In genomic region chr21:33974513-33975468, GRCh38 we compare ENCODE assay signal across 11 cellular contexts. TPM values are rescaled to one million over a fixed set of nuclear protein-coding genes. Genes with fewer than 3 reads are reported as not detected.
DNase-seq lines count a peak whose midpoint lies in the region; ATAC-seq and TF ChIP-seq lines count a peak whose summit lies in the region.
"Had no signal": no experiment of that assay in that cellular context is flagged by ENCODE, and none has a peak within 500 bp of the region (broad histone marks: within the 10 kb centered on the region; RNA-seq: fewer than 3 reads in every experiment).

No MANE protein-coding gene starts in this region.

- peaks cover 12 to 17% of the 10 kb centered on the region in 2 donors for H3K36me3 Mint-ChIP-seq in CD4-positive, alpha-beta memory T cell
- H3K36me3 Mint-ChIP-seq in activated naive CD8-positive, alpha-beta T cell treated with anti-CD3 and anti-CD28 coated beads for 36 hours = peaks cover 11% of the 10 kb centered on the region
- peaks cover under 1 to 25% (median 23%) of the 10 kb centered on the region in 3 donors for H3K36me3 Mint-ChIP-seq in naive thymus-derived CD8-positive, alpha-beta T cell

- no peak overlapping the region for H3K4me2 ChIP-seq in PC-9

- H2AFZ ChIP-seq in PC-9 = no peak overlapping the region

- no peaks in the 10 kb centered on the region for H3K27me3 Mint-ChIP-seq in CD4-positive, alpha-beta memory T cell
- no peaks in the 10 kb centered on the region for H3K27me3 Mint-ChIP-seq in activated naive CD8-positive, alpha-beta T cell treated with anti-CD3 and anti-CD28 coated beads for 36 hours
- no peaks in the 10 kb centered on the region for H3K27me3 Mint-ChIP-seq in naive thymus-derived CD8-positive, alpha-beta T cell

- CTCF ChIA-PET in CD4-positive, alpha-beta memory T cell (lab: Charles Lee; ENCODE audit: partially characterized antibody) = interaction anchor here (1.4 to 2.9 kb wide), 4 partner anchors 16 to 51 kb away, joined by 3 to 7 read pairs (median 6); no protein-coding TSS in a partner anchor
- CTCF ChIA-PET in PC-9 (lab: Charles Lee) = interaction anchor here (0.6 kb wide), 1 partner anchor 359 kb away, joined by 3 read pairs; no protein-coding TSS in a partner anchor

- peaks cover 33% of the 10 kb centered on the region for H3K4me1 ChIP-seq in CD4-positive, alpha-beta memory T cell (ENCODE audit: insufficient read depth, low read length)
- peaks cover 17% of the 10 kb centered on the region; the same call in 1 of the 2 replicates for H3K4me1 ChIP-seq in PC-9 (replicated peaks; ENCODE audit: insufficient read depth)

- H3K9me2 ChIP-seq in PC-9 (ENCODE audit: insufficient read depth) = no peaks in the 10 kb centered on the region

- H4K20me1 ChIP-seq in PC-9 (ENCODE audit: insufficient read depth) = no peaks in the 10 kb centered on the region

- DNase-seq in CD4-positive, alpha-beta memory T cell = no peak
- DNase-seq in HL-60 (ENCODE audit: low read depth in 1 of 2, low spot score in 1 of 2) = no peak
- DNase-seq in activated naive CD8-positive, alpha-beta T cell treated with anti-CD3 and anti-CD28 coated beads for 36 hours = no peak
- DNase-seq in naive thymus-derived CD8-positive, alpha-beta T cell = no peak
- DNase-seq in PC-9 = no peak
- DNase-seq: gastrocnemius medialis, midbrain, NCI-H2171 treated with DMSO at 0.1 percent for 48 hours had no signal

- no peak overlapping the region for H3K4me3 ChIP-seq in CD4-positive, alpha-beta memory T cell (ENCODE audit: low read length in 2 of 2)
- no peak overlapping the region for H3K4me3 ChIP-seq in HL-60 (replicated peaks; ENCODE audit: insufficient read depth, low read length)
- H3K4me3 ChIP-seq in PC-9 = no peak overlapping the region
- H3K4me3 ChIP-seq: skin epidermis had no signal

- no peaks in the 10 kb centered on the region for H3K9me3 ChIP-seq in CD4-positive, alpha-beta memory T cell (ENCODE audit: control insufficient read depth in 1 of 2, low read length in 2 of 2)
- H3K9me3 ChIP-seq in PC-9 (ENCODE audit: insufficient read depth, low read depth) = no peaks in the 10 kb centered on the region
- H3K9me3 ChIP-seq: gastrocnemius medialis had no signal

- BruUV-seq in PC-9 (replicated peaks; lab: Mats Ljungman, UMichigan) = no TSS peak

- intact Hi-C loops in CD4-positive, alpha-beta memory T cell (cut with micrococcal nuclease) = no loop called here
- intact Hi-C loops in PC-9 (cut with micrococcal nuclease; ENCODE audit: unreplicated experiment) = no loop called here

- H3K4me3 Mint-ChIP-seq in CD4-positive, alpha-beta memory T cell = peak overlapping the region in 3 of 8 donors; percentile 17 to 83 (median 61)
- peak overlapping the region; percentile 51 for H3K4me3 Mint-ChIP-seq in activated naive CD8-positive, alpha-beta T cell treated with anti-CD3 and anti-CD28 coated beads for 36 hours
- peak overlapping the region in 7 of 10 donors; percentile 5 to 74 (median 71) for H3K4me3 Mint-ChIP-seq in naive thymus-derived CD8-positive, alpha-beta T cell

- no peaks in the 10 kb centered on the region for H3K9me3 Mint-ChIP-seq in CD4-positive, alpha-beta memory T cell
- peaks cover 2% of the 10 kb centered on the region for H3K9me3 Mint-ChIP-seq in activated naive CD8-positive, alpha-beta T cell treated with anti-CD3 and anti-CD28 coated beads for 36 hours
- H3K9me3 Mint-ChIP-seq in naive thymus-derived CD8-positive, alpha-beta T cell = no peaks in the 10 kb centered on the region

- peak in 1 of 2 donors; percentile 6 for ATAC-seq in naive thymus-derived CD8-positive, alpha-beta T cell
- ATAC-seq in GM19463 (IDR thresholded peaks at IDR 0.05; ENCODE audit: unreplicated experiment) (no peak), HG02884 (IDR thresholded peaks at IDR 0.05; ENCODE audit: unreplicated experiment) (no peak)

- no peaks in the 10 kb centered on the region for H3K27me3 ChIP-seq in CD4-positive, alpha-beta memory T cell (ENCODE audit: insufficient read depth, low read length)
- no peaks in the 10 kb centered on the region for H3K27me3 ChIP-seq in HL-60 (ENCODE audit: insufficient read depth, poor library complexity, severe bottlenecking)
- no peaks in the 10 kb centered on the region for H3K27me3 ChIP-seq in PC-9 (ENCODE audit: insufficient read depth, low read depth)
- H3K27me3 ChIP-seq: gastrocnemius medialis had no signal

- POLR2A ChIA-PET in CD4-positive, alpha-beta memory T cell (lab: Charles Lee; ENCODE audit: partially characterized antibody) = interaction anchor here (0.5 to 15.3 kb wide), 7 partner anchors 8 to 101 kb away, joined by 3 to 230 read pairs (median 6); no protein-coding TSS in a partner anchor
- POLR2A ChIA-PET in naive thymus-derived CD8-positive, alpha-beta T cell (lab: Charles Lee) = interaction anchor here (1.0 to 3.8 kb wide), 5 partner anchors 13 to 51 kb away, joined by 3 to 28 read pairs (median 4); no protein-coding TSS in a partner anchor
- POLR2A ChIA-PET in PC-9 (lab: Charles Lee; ENCODE audit: unreplicated experiment) = no interaction called here

- no peaks in the 10 kb centered on the region for H3K79me2 ChIP-seq in PC-9 (ENCODE audit: low read depth)

- H3K27ac ChIP-seq in CD4-positive, alpha-beta memory T cell (ENCODE audit: low read depth, low read length) = peak overlapping the region; percentile 58
- H3K27ac ChIP-seq in HL-60 (replicated peaks) (peak overlapping the region; percentile 85), PC-9 (no peak overlapping the region)

- TF ChIP-seq CTCF in HL-60 (IDR thresholded peaks at IDR 0.05; ENCODE audit: insufficient read depth, low read length) (no peak), PC-9 (conservative IDR thresholded peaks at IDR 0.05) (no peak)

- peaks cover 9% of the 10 kb centered on the region for H3K36me3 ChIP-seq in CD4-positive, alpha-beta memory T cell (ENCODE audit: insufficient read depth, low read length)
- no peaks in the 10 kb centered on the region for H3K36me3 ChIP-seq in PC-9 (ENCODE audit: low read depth)
- H3K36me3 ChIP-seq: gastrocnemius medialis had no signal

- 0 out of 2 replicates have a peak, but pooled peaks cover 4% of the 10 kb centered on the region for H3F3A ChIP-seq in PC-9 (ENCODE audit: insufficient read depth, low read depth)

- H3K27ac Mint-ChIP-seq in CD4-positive, alpha-beta memory T cell = peak overlapping the region; percentile 67 to 98 (median 94)
- peak overlapping the region; percentile 98 for H3K27ac Mint-ChIP-seq in activated naive CD8-positive, alpha-beta T cell treated with anti-CD3 and anti-CD28 coated beads for 36 hours
- H3K27ac Mint-ChIP-seq in naive thymus-derived CD8-positive, alpha-beta T cell = peak overlapping the region; percentile 41 to 97 (median 90)

- H3K4me1 Mint-ChIP-seq in CD4-positive, alpha-beta memory T cell = peaks cover 37 to 52% (median 45%) of the 10 kb centered on the region in 4 donors
- H3K4me1 Mint-ChIP-seq in activated naive CD8-positive, alpha-beta T cell treated with anti-CD3 and anti-CD28 coated beads for 36 hours = peaks cover 45% of the 10 kb centered on the region
- peaks cover 36 to 57% (median 55%) of the 10 kb centered on the region in 4 donors for H3K4me1 Mint-ChIP-seq in naive thymus-derived CD8-positive, alpha-beta T cell

RNA-seq across cellular contexts. Expression of gene ATP5PO, which starts 59.2 kb away (rescaled TPM):
- total RNA-seq in CD4-positive, alpha-beta memory T cell = 100 to 1,000 TPM; 126 to 143 TPM
- 100 to 1,000 TPM; 318 to 472 TPM for polyA plus RNA-seq in CD4-positive, alpha-beta memory T cell
- 100 to 1,000 TPM; 219 to 221 TPM for total RNA-seq in activated naive CD8-positive, alpha-beta T cell treated with anti-CD3 and anti-CD28 coated beads for 36 hours
- total RNA-seq in naive thymus-derived CD8-positive, alpha-beta T cell = 100 to 1,000 TPM; 139 to 151 TPM
- 100 to 1,000 TPM; 367 to 461 (median 455) TPM for polyA plus RNA-seq in naive thymus-derived CD8-positive, alpha-beta T cell
- 134 and 136 TPM in 2 replicates for total RNA-seq in PC-9 (2021)
